26 cellular contexts compared by ENCODE assay signal in the genomic region with DNA sequence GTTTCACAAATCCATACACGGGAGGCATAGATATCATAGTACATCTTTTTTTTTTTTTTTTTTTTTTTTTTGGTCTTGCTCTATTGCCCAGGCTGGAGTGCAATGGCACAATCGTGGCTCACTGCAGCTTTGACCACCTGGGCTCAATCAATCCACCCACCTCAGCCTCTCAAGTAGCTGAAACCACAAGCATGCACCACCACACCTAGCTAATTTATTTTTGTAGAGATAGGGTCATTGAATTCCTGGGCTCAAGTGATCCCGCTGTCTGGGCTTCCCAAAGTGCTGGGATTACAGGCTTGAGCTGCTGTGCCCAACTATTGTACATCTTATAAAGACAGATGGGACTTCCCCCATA.
"Had no signal": no experiment of that assay in that cellular context is flagged by ENCODE, and none has a peak within 500 bp of the region (broad histone marks: within the 10 kb centered on the region; RNA-seq: fewer than 3 reads in every experiment).

No MANE protein-coding gene starts in this region.

- H3K9me3 ChIP-seq: ascending aorta, colonic mucosa, heart left ventricle had no signal

- H3K9me3 Mint-ChIP-seq: activated CD4-positive, alpha-beta memory T cell treated with anti-CD3 and anti-CD28 coated beads, Interleukin-2, amount 10 ng/mL, durations not matched to agents 7 days and 5 days; activated CD4-positive, alpha-beta T cell treated with anti-CD3 and anti-CD28 coated beads, Interleukin-2, amount 10 ng/mL, durations not matched to agents 7 days and 5 days; activated naive CD4-positive, alpha-beta T cell treated with anti-CD3 and anti-CD28 coated beads, Interleukin-2, amount 50 U/mL, for 72 hours; activated naive CD8-positive, alpha-beta T cell treated with anti-CD3 and anti-CD28 coated beads, Interleukin-2, amount 10 ng/mL, durations not matched to agents 7 days and 5 days; activated T-cell treated with anti-CD3 and anti-CD28 coated beads, Interleukin-2, amount 50 U/mL, for 24 hours; activated T-cell treated with anti-CD3 and anti-CD28 coated beads, Interleukin-2, amount 50 U/mL, for 72 hours; activated T-helper 17 cell treated with anti-CD3 and anti-CD28 coated beads, Interleukin-2, amount 50 U/mL, for 72 hours; central memory CD8-positive, alpha-beta T cell had no signal

- H3K4me3 ChIP-seq: ascending aorta, colonic mucosa, heart left ventricle had no signal

- DNase-seq: activated CD4-positive, alpha-beta memory T cell treated with anti-CD3 and anti-CD28 coated beads, Interleukin-2, amount 10 ng/mL, durations not matched to agents 7 days and 5 days; activated CD4-positive, alpha-beta T cell treated with anti-CD3 and anti-CD28 coated beads for 36 hours; activated CD4-positive, alpha-beta T cell treated with anti-CD3 and anti-CD28 coated beads, Interleukin-2, amount 10 ng/mL, durations not matched to agents 7 days and 5 days; activated CD4-positive, alpha-beta T cell treated with anti-CD3 and anti-CD28 coated beads, Interleukin-2, amount 50 U/mL, for 4 hours; activated CD4-positive, CD25-positive, alpha-beta regulatory T cell; activated CD4-positive, CD25-positive, alpha-beta regulatory T cell treated with anti-CD3 and anti-CD28 coated beads, Interleukin-2, amount 50 U/mL, for 72 hours; activated CD8-positive, alpha-beta memory T cell treated with anti-CD3 and anti-CD28 coated beads, Interleukin-2, amount 50 U/mL, for 48 hours; activated effector memory CD4-positive, alpha-beta T cell treated with Interleukin-2 at 50 U/mL for 16 hours; activated gamma-delta T cell treated with Interleukin-2 at 50 U/mL for 16 hours; activated naive CD4-positive, alpha-beta T cell treated with Interleukin-2 at 50 U/mL for 16 hours; activated naive CD8-positive, alpha-beta T cell treated with anti-CD3 and anti-CD28 coated beads, Interleukin-2, amount 10 ng/mL, durations not matched to agents 7 days and 5 days; activated T-cell treated with anti-CD3 and anti-CD28 coated beads for 4 hours; activated T-cell treated with anti-CD3 and anti-CD28 coated beads, Interleukin-2, amount 50 U/mL, for 24 hours; activated T-cell treated with anti-CD3 and anti-CD28 coated beads, Interleukin-2, amount 50 U/mL, for 72 hours; brain microvascular endothelial cell; colonic mucosa; effector CD8-positive, alpha-beta T cell; foreskin fibroblast; glutamatergic neuron; heart left ventricle; T-helper 2 cell had no signal

- H3K27me3 Mint-ChIP-seq: activated CD4-positive, alpha-beta memory T cell treated with anti-CD3 and anti-CD28 coated beads, Interleukin-2, amount 10 ng/mL, durations not matched to agents 7 days and 5 days; activated CD4-positive, alpha-beta T cell treated with anti-CD3 and anti-CD28 coated beads for 36 hours; activated CD4-positive, alpha-beta T cell treated with anti-CD3 and anti-CD28 coated beads, Interleukin-2, amount 10 ng/mL, durations not matched to agents 7 days and 5 days; activated naive CD8-positive, alpha-beta T cell treated with anti-CD3 and anti-CD28 coated beads, Interleukin-2, amount 10 ng/mL, durations not matched to agents 7 days and 5 days; activated T-cell treated with anti-CD3 and anti-CD28 coated beads, Interleukin-2, amount 50 U/mL, for 24 hours; activated T-helper 17 cell treated with anti-CD3 and anti-CD28 coated beads, Interleukin-2, amount 50 U/mL, for 72 hours; central memory CD8-positive, alpha-beta T cell had no signal

- H3K27ac ChIP-seq: ascending aorta, brain microvascular endothelial cell, colonic mucosa, epithelial cell of prostate, heart left ventricle had no signal

- H3K4me3 Mint-ChIP-seq: activated CD4-positive, alpha-beta memory T cell treated with anti-CD3 and anti-CD28 coated beads, Interleukin-2, amount 10 ng/mL, durations not matched to agents 7 days and 5 days; activated CD4-positive, alpha-beta T cell treated with anti-CD3 and anti-CD28 coated beads for 36 hours; activated CD4-positive, alpha-beta T cell treated with anti-CD3 and anti-CD28 coated beads, Interleukin-2, amount 10 ng/mL, durations not matched to agents 7 days and 5 days; activated naive CD8-positive, alpha-beta T cell treated with anti-CD3 and anti-CD28 coated beads, Interleukin-2, amount 10 ng/mL, durations not matched to agents 7 days and 5 days; activated T-cell treated with anti-CD3 and anti-CD28 coated beads, Interleukin-2, amount 50 U/mL, for 24 hours; activated T-cell treated with anti-CD3 and anti-CD28 coated beads, Interleukin-2, amount 50 U/mL, for 72 hours; activated T-helper 17 cell treated with anti-CD3 and anti-CD28 coated beads, Interleukin-2, amount 50 U/mL, for 72 hours; central memory CD8-positive, alpha-beta T cell had no signal

- H3K27ac Mint-ChIP-seq: activated CD4-positive, alpha-beta memory T cell treated with anti-CD3 and anti-CD28 coated beads, Interleukin-2, amount 10 ng/mL, durations not matched to agents 7 days and 5 days; activated CD4-positive, alpha-beta T cell treated with anti-CD3 and anti-CD28 coated beads for 36 hours; activated CD4-positive, alpha-beta T cell treated with anti-CD3 and anti-CD28 coated beads, Interleukin-2, amount 10 ng/mL, durations not matched to agents 7 days and 5 days; activated naive CD4-positive, alpha-beta T cell treated with anti-CD3 and anti-CD28 coated beads, Interleukin-2, amount 50 U/mL, for 72 hours; activated naive CD8-positive, alpha-beta T cell treated with anti-CD3 and anti-CD28 coated beads, Interleukin-2, amount 10 ng/mL, durations not matched to agents 7 days and 5 days; activated T-cell treated with anti-CD3 and anti-CD28 coated beads, Interleukin-2, amount 50 U/mL, for 72 hours; activated T-helper 17 cell treated with anti-CD3 and anti-CD28 coated beads, Interleukin-2, amount 50 U/mL, for 72 hours had no signal
